In genomic region chr2:128091691-128092050, GRCh38 we compare ENCODE assay signal across 8 cellular contexts. TPM values are rescaled to one million over a fixed set of nuclear protein-coding genes. Genes with fewer than 3 reads are reported as not detected.
DNase-seq lines count a peak whose midpoint lies in the region; ATAC-seq and TF ChIP-seq lines count a peak whose summit lies in the region.

No MANE protein-coding gene starts in this region.

- ATAC-seq in HCT116: no peak

- POLR2A ChIA-PET in HCT116 (lab: Charles Lee): interaction anchor here (0.7 to 2.8 kb wide), 2 partner anchors 10 to 23 kb away, joined by 4 to 15 read pairs; no protein-coding TSS in a partner anchor

- RAD21 ChIA-PET in HCT116 (lab: Charles Lee; ENCODE audit: low non-redundant PET in 1 of 2, low total read pairs in 2 of 2, uncharacterized antibody in 2 of 2, unreplicated experiment in 2 of 2): no interaction called here

- CTCF ChIA-PET in HCT116 (lab: Charles Lee): no interaction called here

- peak overlapping the region; percentile 90 for H3K9ac ChIP-seq in HCT116 (ENCODE audit: low read length)

- DNase-seq in AG09309 (ENCODE audit: low read depth) (no peak), HCT116 (ENCODE audit: low read depth, low spot score) (no peak), WERI-Rb-1 (no peak), fibroblast of the aortic adventitia (ENCODE audit: low read depth) (peak; percentile 30), pons (ENCODE audit: low spot score) (peak; percentile 16), amygdala (lab: John Stamatoyannopoulos, UW) (no peak), NCI-H1105 treated with DMSO at 0.1 percent for 48 hours (lab: John Stamatoyannopoulos, UW) (no peak)
- no peak for DNase-seq in effector CD8-positive, alpha-beta T cell (lab: John Stamatoyannopoulos, UW)

- peaks cover 4 to 11% of the 10 kb centered on the region in 2 experiments; a peak in 2 of 4 replicates for H3K4me1 ChIP-seq in HCT116 (ENCODE audit: control insufficient read depth in 1 of 2, insufficient read depth in 2 of 2, low read length in 2 of 2)

- H3K27me3 ChIP-seq in HCT116 (ENCODE audit: insufficient read depth, low read length) (no peaks in the 10 kb centered on the region), WERI-Rb-1 (ENCODE audit: insufficient read depth, low read depth, severe bottlenecking) (no peaks in the 10 kb centered on the region)

- H3K4me3 ChIP-seq in AG09309 (ENCODE audit: control insufficient read depth, low read depth, low read length): peak overlapping the region; percentile 96
- peak overlapping the region; percentile 96 to 100 for H3K4me3 ChIP-seq in HCT116 (replicated peaks in 1 of 2; ENCODE audit: low read depth in 1 of 2, low read length in 2 of 2)
- H3K4me3 ChIP-seq in WERI-Rb-1 (ENCODE audit: low read depth, low read length): peak overlapping the region; percentile 80
- H3K4me3 ChIP-seq in fibroblast of the aortic adventitia (ENCODE audit: low read depth, low read length): peak overlapping the region; percentile 99

- no peaks in the 10 kb centered on the region for H4K20me1 ChIP-seq in HCT116 (ENCODE audit: insufficient read depth)

- H3K4me2 ChIP-seq in HCT116 (ENCODE audit: low read length): peak overlapping the region; percentile 79

- H2AFZ ChIP-seq in HCT116 (ENCODE audit: low read depth, low read length, poor library complexity, severe bottlenecking): no peak overlapping the region

- no peak for TF ChIP-seq CTCF in AG09309 (IDR thresholded peaks at IDR 0.05; ENCODE audit: control insufficient read depth, insufficient read depth, low read depth, low read length, missing control alignments)
- TF ChIP-seq CTCF in HCT116 (IDR thresholded peaks at IDR 0.05 in 2 of 3, conservative IDR thresholded peaks at IDR 0.05 in 1 of 3; ENCODE audit: borderline replicate concordance in 1 of 3, insufficient read depth in 1 of 3, low read depth in 2 of 3, low read length in 2 of 3): no peak
- no peak for TF ChIP-seq CTCF in WERI-Rb-1 (IDR thresholded peaks at IDR 0.05; ENCODE audit: low read depth, low read length)
- no peak for TF ChIP-seq CTCF in fibroblast of the aortic adventitia (IDR thresholded peaks at IDR 0.05; ENCODE audit: insufficient read depth, low read length)

- peak overlapping the region; percentile 77 for H3K27ac ChIP-seq in HCT116 (ENCODE audit: low read depth, low read length)
- H3K27ac ChIP-seq in WERI-Rb-1: peak overlapping the region; percentile 81

- TF ChIP-seq POLR2A in HCT116 (IDR thresholded peaks at IDR 0.05; ENCODE audit: borderline replicate concordance, extremely low read depth, insufficient read depth, insufficient read length): no peak

- intact Hi-C loops in HCT116 (cut with micrococcal nuclease): loop anchor here (5.0 kb wide), 1 partner anchor 64 kb away; the partner anchor contains the start of gene SAP130

- H3K9me2 ChIP-seq in HCT116 (ENCODE audit: insufficient read depth): no peaks in the 10 kb centered on the region

- TF ChIP-seq RAD21 in HCT116 (IDR thresholded peaks at IDR 0.05; ENCODE audit: low read depth): no peak

- H3K9me3 ChIP-seq in HCT116 (ENCODE audit: control insufficient read depth in 1 of 2, insufficient read depth in 1 of 2, low read depth in 1 of 2, low read length in 2 of 2): no peaks in the 10 kb centered on the region
- no peaks in the 10 kb centered on the region for H3K9me3 ChIP-seq in WERI-Rb-1 (ENCODE audit: severe bottlenecking)

- BruUV-seq in HCT116 (replicated peaks; lab: Mats Ljungman, UMichigan): TSS peak; percentile 51

- H3K36me3 ChIP-seq in HCT116 (ENCODE audit: control insufficient read depth in 1 of 2, insufficient read depth in 2 of 2, low read length in 2 of 2) (no peaks in the 10 kb centered on the region; a peak in 1 of 4 replicates), WERI-Rb-1 (peaks cover 13% of the 10 kb centered on the region)

- peaks cover 53% of the 10 kb centered on the region for H3K79me2 ChIP-seq in HCT116 (ENCODE audit: insufficient read depth, low read length)

TF ChIP-seq in HCT116, 20 proteins besides CTCF, POLR2A, EP300 and RAD21:
- TF ChIP-seq FOSL1 (IDR thresholded peaks at IDR 0.05; ENCODE audit: low read depth) (no peak), ZBTB33 (IDR thresholded peaks at IDR 0.05; ENCODE audit: extremely low read depth, insufficient replicate concordance, low read length) (no peak), EZH2 (IDR thresholded peaks at IDR 0.05) (no peak), SRF (IDR thresholded peaks at IDR 0.05; ENCODE audit: low read depth) (no peak), ZFX (IDR thresholded peaks at IDR 0.05) (no peak)
TF ChIP-seq in HCT116: peak in this region for 0.

RNA-seq across cellular contexts. Expression of gene UGGT1, which starts 0.7 kb away (rescaled TPM):
- total RNA-seq in HCT116 (2021; ENCODE audit: unreplicated experiment): 51.8 TPM
- 13.1 and 19.0 TPM in 2 replicates for polyA plus RNA-seq in HCT116 (2012)
- 108 and 120 TPM in 2 replicates for total RNA-seq in fibroblast of the aortic adventitia (ENCODE audit: low replicate concordance)

Comparison
In these comparisons a context has a peak if more than half of its experiments do, and no peak if none do; other contexts are left out.
1. DNase-seq: peak in fibroblast of the aortic adventitia (single experiment) and pons (single experiment); none in AG09309 (single experiment), HCT116 (single experiment), WERI-Rb-1 (single experiment), amygdala (0 of 56), effector CD8-positive, alpha-beta T cell (single experiment) and NCI-H1105 treated with DMSO at 0.1 percent for 48 hours (single experiment).
2. Peak in every context shown above with its lines, with median percentiles within 50 percentile points of each other: H3K4me3 ChIP-seq.